In genomic region chr7:118183586-118184391, GRCh38 we compare ENCODE assay signal across 8 cellular contexts. TPM values are rescaled to one million over a fixed set of nuclear protein-coding genes. Genes with fewer than 3 reads are reported as not detected.
DNase-seq lines count a peak whose midpoint lies in the region; ATAC-seq and TF ChIP-seq lines count a peak whose summit lies in the region.

LSM8 (plus strand) TSS chr7:118184164; CDS start chr7:118184224, 60 bp downstream.

- intact Hi-C loops in activated CD4-positive, alpha-beta T cell treated with anti-CD3 and anti-CD28 coated beads, Interleukin-2, amount 10 ng/mL, durations not matched to agents 24 days and 14 days (cut with micrococcal nuclease): loop anchor here (2.0 to 5.0 kb wide), 4 partner anchors 101 to 1971 kb away; partner anchors contain the start of genes CAPZA2 and TES
- intact Hi-C loops in colonic mucosa (cut with DNase I): no loop called here

- TF ChIP-seq CTCF in BJ (IDR thresholded peaks at IDR 0.05; ENCODE audit: insufficient read depth, low read depth, low read length) (no peak), colonic mucosa (IDR thresholded peaks at IDR 0.05) (no peak)

- peak; percentile 100 for ATAC-seq in GM19324 (IDR thresholded peaks at IDR 0.05; ENCODE audit: low FRiP score, unreplicated experiment)
- peak; percentile 99 for ATAC-seq in HG03469 (IDR thresholded peaks at IDR 0.05; ENCODE audit: unreplicated experiment)

- H3K27ac Mint-ChIP-seq in activated CD4-positive, alpha-beta T cell treated with anti-CD3 and anti-CD28 coated beads, Interleukin-2, amount 10 ng/mL, durations not matched to agents 24 days and 14 days: peak within 1 kb of the TSS; percentile 99

- peak within 1 kb of the TSS; percentile 99 for H3K4me3 Mint-ChIP-seq in activated CD4-positive, alpha-beta T cell treated with anti-CD3 and anti-CD28 coated beads, Interleukin-2, amount 10 ng/mL, durations not matched to agents 24 days and 14 days

- H3K4me3 ChIP-seq in BJ (ENCODE audit: low read depth, low read length): peak within 1 kb of the TSS; percentile 80
- H3K4me3 ChIP-seq in colonic mucosa: peak within 1 kb of the TSS; percentile 83

- H3K9me3 ChIP-seq in colonic mucosa: no peaks in the 10 kb centered on the region

- peaks cover 30% of the 10 kb centered on the region for H3K36me3 Mint-ChIP-seq in activated CD4-positive, alpha-beta T cell treated with anti-CD3 and anti-CD28 coated beads, Interleukin-2, amount 10 ng/mL, durations not matched to agents 24 days and 14 days (ENCODE audit: low read depth)

- CTCF ChIA-PET in BJ (lab: Yijun Ruan, JAX): interaction anchor here (2.6 kb wide), 1 partner anchor 12 kb away, joined by 8 read pairs; no protein-coding TSS in a partner anchor

- POLR2A ChIA-PET in BJ (lab: Charles Lee): no interaction called here

- peaks cover 15% of the 10 kb centered on the region for H3K4me1 ChIP-seq in colonic mucosa

- peaks cover 32% of the 10 kb centered on the region for H3K4me1 Mint-ChIP-seq in activated CD4-positive, alpha-beta T cell treated with anti-CD3 and anti-CD28 coated beads, Interleukin-2, amount 10 ng/mL, durations not matched to agents 24 days and 14 days

- H3K9ac ChIP-seq in colonic mucosa (ENCODE audit: low read depth in 2 of 2, low read length in 2 of 2): peak within 1 kb of the TSS; percentile 85 to 91

- no peaks in the 10 kb centered on the region for H3K27me3 Mint-ChIP-seq in activated CD4-positive, alpha-beta T cell treated with anti-CD3 and anti-CD28 coated beads, Interleukin-2, amount 10 ng/mL, durations not matched to agents 24 days and 14 days

- DNase-seq in BJ (ENCODE audit: low read depth): peak; percentile 97
- DNase-seq in NCI-H526 treated with DMSO at 0.1 percent for 48 hours (lab: John Stamatoyannopoulos, UW): peak; percentile 98
- peak; percentile 99 for DNase-seq in activated CD4-positive, alpha-beta T cell treated with anti-CD3 and anti-CD28 coated beads, Interleukin-2, amount 10 ng/mL, durations not matched to agents 24 days and 14 days
- DNase-seq in colonic mucosa: peak; percentile 98
- peak; percentile 99 for DNase-seq in kidney tubule cell (ENCODE audit: low spot score)
- peak; percentile 91 to 93 (median 92) for DNase-seq in stimulated activated CD4-positive, alpha-beta T cell treated with anti-CD3 and anti-CD28 coated beads, Interleukin-1b, Interleukin-23, amount 100 ng/mL, for 24 hours (ENCODE audit: low read depth in 4 of 4, low spot score in 1 of 4)

- H3K36me3 ChIP-seq in BJ (ENCODE audit: control insufficient read depth, insufficient read depth, low read length) (no peaks in the 10 kb centered on the region; the same call in 1 of the 2 replicates), colonic mucosa (no peaks in the 10 kb centered on the region)

- H3K27ac ChIP-seq in colonic mucosa: peak within 1 kb of the TSS; percentile 87

- no peaks in the 10 kb centered on the region for H3K9me3 Mint-ChIP-seq in activated CD4-positive, alpha-beta T cell treated with anti-CD3 and anti-CD28 coated beads, Interleukin-2, amount 10 ng/mL, durations not matched to agents 24 days and 14 days

- no peaks in the 10 kb centered on the region for H3K27me3 ChIP-seq in BJ (ENCODE audit: control insufficient read depth, insufficient read depth, low read length)
- no peaks in the 10 kb centered on the region for H3K27me3 ChIP-seq in colonic mucosa

RNA-seq across cellular contexts. Expression of gene LSM8, which starts in this region (rescaled TPM):
- 47.2 and 49.5 TPM in 2 replicates for polyA plus RNA-seq in BJ (2011; rRNA removed)
- polyA minus RNA-seq in BJ (2011; rRNA and poly(A)+ RNA removed): 6.2 and 8.1 TPM in 2 replicates
- 49.4 and 59.9 TPM in 2 replicates for total RNA-seq in activated CD4-positive, alpha-beta T cell treated with anti-CD3 and anti-CD28 coated beads, Interleukin-2, amount 10 ng/mL, durations not matched to agents 24 days and 14 days
- total RNA-seq in colonic mucosa: 10 to 100 TPM; 28.0 to 28.4 TPM

Comparison
In these comparisons a context has a peak if more than half of its experiments do, and no peak if none do; other contexts are left out.
1. Peak in every context shown above with its lines: DNase-seq, ATAC-seq, H3K4me3 ChIP-seq and H3K27ac ChIP-seq.